8 cellular contexts compared by ENCODE assay signal in genomic region chr3:15427182-15427880, GRCh38. TPM values are rescaled to one million over a fixed set of nuclear protein-coding genes. Genes with fewer than 3 reads are reported as not detected.
A peak's percentile ranks its signal among the peaks of the same experiment; 100 is the strongest.
DNase-seq lines count a peak whose midpoint lies in the region; ATAC-seq and TF ChIP-seq lines count a peak whose summit lies in the region.

TSS of gene EAF1 (plus strand) at chr3:15427598. CDS start at chr3:15427780, 182 bp downstream.
TSS of gene METTL6 (minus strand) at chr3:15427544. CDS start at chr3:15426511, 1,033 bp downstream.

- intact Hi-C loops in right cardiac atrium (cut with DNase I) (loop anchor here in 1 of 4 donors (5.0 kb wide), 1 partner anchor 130 kb away; no protein-coding TSS in a partner anchor), vagina (cut with DNase I) (no loop called here)

- peak within 1 kb of the TSS; percentile 99 for H3K4me3 Mint-ChIP-seq in T-helper 17 cell

- peak; percentile 33; the same call in 1 of the 2 replicates for TF ChIP-seq CTCF in GM12874 (IDR thresholded peaks at IDR 0.05; ENCODE audit: insufficient read depth, low read depth, low read length)
- TF ChIP-seq CTCF in vagina (IDR thresholded peaks at IDR 0.05): no peak

- peak within 1 kb of the TSS; percentile 78 for H3K9ac ChIP-seq in rectal smooth muscle tissue (ENCODE audit: low read length)

- H3K27ac ChIP-seq in angular gyrus (ENCODE audit: low read depth, low read length) (peak within 1 kb of the TSS; percentile 57), right cardiac atrium (ENCODE audit: low read length) (peak within 1 kb of the TSS; percentile 83), rectal smooth muscle tissue (ENCODE audit: low read depth, low read length) (peak within 1 kb of the TSS; percentile 66), vagina (peak within 1 kb of the TSS; percentile 82)

- WGBS in right cardiac atrium: under 1% methylated on average over 52 of the region's 52 CpGs

- peaks cover 47% of the 10 kb centered on the region for H3K4me1 Mint-ChIP-seq in T-helper 17 cell

- no peaks in the 10 kb centered on the region for H3K27me3 Mint-ChIP-seq in T-helper 17 cell

- H3K4me1 ChIP-seq in right cardiac atrium (ENCODE audit: control insufficient read depth, insufficient read depth, low read length) (peaks cover 4% of the 10 kb centered on the region), rectal smooth muscle tissue (ENCODE audit: control insufficient read depth, insufficient read depth, low read length) (peaks cover 4% of the 10 kb centered on the region), vagina (peaks cover 57% of the 10 kb centered on the region)

- H3K36me3 ChIP-seq in rectal smooth muscle tissue (ENCODE audit: control insufficient read depth, insufficient read depth, low read length) (peaks cover 3% of the 10 kb centered on the region), vagina (peaks cover 0 to 32% of the 10 kb centered on the region in 2 donors)

- peak within 1 kb of the TSS; percentile 100 for H3K27ac Mint-ChIP-seq in T-helper 17 cell

- no peaks in the 10 kb centered on the region for H3K27me3 ChIP-seq in right cardiac atrium (ENCODE audit: control insufficient read depth, insufficient read depth)
- no peaks in the 10 kb centered on the region for H3K27me3 ChIP-seq in rectal smooth muscle tissue (ENCODE audit: control insufficient read depth, insufficient read depth, low read length)
- H3K27me3 ChIP-seq in vagina: no peaks in the 10 kb centered on the region

- H3K4me3 ChIP-seq in right cardiac atrium (ENCODE audit: low read length) (peak within 1 kb of the TSS; percentile 93), rectal smooth muscle tissue (ENCODE audit: low read length) (peak within 1 kb of the TSS; percentile 94), vagina (peak within 1 kb of the TSS; percentile 84 to 87)

- ATAC-seq in HG02678 (IDR thresholded peaks at IDR 0.05; ENCODE audit: unreplicated experiment) (peak; percentile 94), T-helper 17 cell (peak; percentile 87), right cardiac atrium (peak; percentile 96 to 97)

- H3K9me3 ChIP-seq in T-helper 17 cell (ENCODE audit: control insufficient read depth, low read length, poor library complexity, severe bottlenecking) (no peaks in the 10 kb centered on the region), right cardiac atrium (ENCODE audit: control insufficient read depth, low read length) (no peaks in the 10 kb centered on the region), vagina (no peaks in the 10 kb centered on the region)

- no peak for TF ChIP-seq POLR2A in vagina (IDR thresholded peaks at IDR 0.05)

- DNase-seq in NCI-H146 (lab: John Stamatoyannopoulos, UW) (peak; percentile 61), T-helper 17 cell (peak; percentile 63 to 76 (median 73)), right cardiac atrium (peak; percentile 90 to 94 (median 93)), vagina (ENCODE audit: extremely low spot score in 2 of 2) (no peak)

- H3K36me3 Mint-ChIP-seq in T-helper 17 cell (ENCODE audit: low read depth): peaks cover 10% of the 10 kb centered on the region

RNA-seq across cellular contexts. Expression of gene EAF1, which starts in this region (rescaled TPM):
- 10 to 100 TPM; 25.9 to 31.5 TPM for total RNA-seq in T-helper 17 cell
- 10 to 100 TPM in 1 of 4 donors, 1 to 10 TPM in 3; 6.7 to 13.1 (median 8.3) TPM for total RNA-seq in right cardiac atrium
- 3.3 TPM for polyA plus RNA-seq in right cardiac atrium
- total RNA-seq in vagina: 15.7 TPM

RNA-seq across cellular contexts. Expression of gene METTL6, which starts in this region (rescaled TPM):
- total RNA-seq in T-helper 17 cell: 1 to 10 TPM; 6.5 to 8.6 TPM
- total RNA-seq in right cardiac atrium: 10 to 100 TPM in 3 of 4 donors, 1 to 10 TPM in 1; 8.3 to 11.8 (median 10.6) TPM
- 8.8 TPM for polyA plus RNA-seq in right cardiac atrium
- 13.8 TPM for total RNA-seq in vagina

Comparison
In these comparisons a context has a peak if more than half of its experiments do, and no peak if none do; other contexts are left out.
1. DNase-seq: peak in NCI-H146 (single experiment), T-helper 17 cell (3 of 3) and right cardiac atrium (3 of 3); none in vagina (0 of 2).
2. Peak in every context shown above with its lines, with median percentiles within 50 percentile points of each other: ATAC-seq, H3K27ac ChIP-seq and H3K4me3 ChIP-seq.